15 cellular contexts compared by ENCODE assay signal in genomic region chr5:43702815-43703214, GRCh38.
DNase-seq lines count a peak whose midpoint lies in the region; TF ChIP-seq lines count a peak whose summit lies in the region.
"Had no signal": no experiment of that assay in that cellular context is flagged by ENCODE, and none has a peak within 500 bp of the region (broad histone marks: within the 10 kb centered on the region; RNA-seq: fewer than 3 reads in every experiment).

No MANE protein-coding gene starts in this region.

- no peak overlapping the region for H3K4me3 ChIP-seq in neural progenitor cell
- H3K4me3 ChIP-seq: tibial artery had no signal

- H4K20me1 ChIP-seq in neural progenitor cell (ENCODE audit: low read depth), result no peaks in the 10 kb centered on the region

- H3K9me3 Mint-ChIP-seq in brain (peaks cover 0 to 8% (median 0%) of the 10 kb centered on the region in 5 experiments), neural progenitor cell (no peaks in the 10 kb centered on the region)
- no peaks in the 10 kb centered on the region for H3K9me3 Mint-ChIP-seq in activated naive CD4-positive, alpha-beta T cell treated with anti-CD3 and anti-CD28 coated beads for 36 hours
- H3K9me3 Mint-ChIP-seq: H9 had no signal

- intact Hi-C loops in activated naive CD4-positive, alpha-beta T cell treated with anti-CD3 and anti-CD28 coated beads for 36 hours (cut with micrococcal nuclease), result no loop called here

- H3K36me3 ChIP-seq in neural progenitor cell, result no peaks in the 10 kb centered on the region

- no peak overlapping the region for H3K4me2 ChIP-seq in neural progenitor cell

- peaks cover 19% of the 10 kb centered on the region for H3K4me1 Mint-ChIP-seq in brain
- no peaks in the 10 kb centered on the region for H3K4me1 Mint-ChIP-seq in neural progenitor cell
- H3K4me1 Mint-ChIP-seq in activated naive CD4-positive, alpha-beta T cell treated with anti-CD3 and anti-CD28 coated beads for 36 hours (ENCODE audit: low read depth), result no peaks in the 10 kb centered on the region
- H3K4me1 Mint-ChIP-seq: H9, WTC11 had no signal

- no peak overlapping the region for H3K27ac ChIP-seq in neural progenitor cell
- H3K27ac ChIP-seq: 22Rv1, tibial artery had no signal

- no peaks in the 10 kb centered on the region for H3K27me3 ChIP-seq in neural progenitor cell
- H3K27me3 ChIP-seq: tibial artery had no signal

- H3F3A ChIP-seq in neural progenitor cell (ENCODE audit: low read depth), result no peaks in the 10 kb centered on the region

- H3K9me3 ChIP-seq in neural progenitor cell (ENCODE audit: low read depth), result no peaks in the 10 kb centered on the region
- H3K9me3 ChIP-seq: tibial artery had no signal

- no peaks in the 10 kb centered on the region for H3K79me2 ChIP-seq in neural progenitor cell (ENCODE audit: low read depth)

- H3K36me3 Mint-ChIP-seq in brain (peaks cover 48% of the 10 kb centered on the region), neural progenitor cell (peaks cover 2% of the 10 kb centered on the region)
- peaks cover 41% of the 10 kb centered on the region for H3K36me3 Mint-ChIP-seq in activated naive CD4-positive, alpha-beta T cell treated with anti-CD3 and anti-CD28 coated beads for 36 hours (ENCODE audit: low read depth)
- H3K36me3 Mint-ChIP-seq: WTC11 had no signal

- H3K27me3 Mint-ChIP-seq in brain (no peaks in the 10 kb centered on the region), neural progenitor cell (ENCODE audit: insufficient read depth, low read depth) (no peaks in the 10 kb centered on the region)
- no peaks in the 10 kb centered on the region for H3K27me3 Mint-ChIP-seq in activated naive CD4-positive, alpha-beta T cell treated with anti-CD3 and anti-CD28 coated beads for 36 hours (ENCODE audit: low read depth)

- DNase-seq in NCI-H2029 (lab: John Stamatoyannopoulos, UW), result peak; percentile 44
- DNase-seq in NCI-H2029 treated with DMSO at 0.1 percent for 48 hours (lab: John Stamatoyannopoulos, UW), result no peak
- peak; percentile 97 for DNase-seq in NCI-H1694 treated with DMSO at 0.1 percent for 48 hours (lab: John Stamatoyannopoulos, UW)
- DNase-seq in neural progenitor cell (ENCODE audit: low spot score), result peak; percentile 17
- DNase-seq in LoVo (ENCODE audit: low spot score), result no peak
- DNase-seq in GDM1 (lab: John Stamatoyannopoulos, UW), result no peak
- DNase-seq in activated naive CD4-positive, alpha-beta T cell treated with anti-CD3 and anti-CD28 coated beads for 36 hours, result no peak
- DNase-seq: activated T-cell treated with anti-CD3 and anti-CD28 coated beads, Interleukin-2, amount 50 U/mL, for 1 hour; H9; NCI-H226; SIG-M5; tibial artery had no signal

- CTCF ChIA-PET in activated naive CD4-positive, alpha-beta T cell treated with anti-CD3 and anti-CD28 coated beads for 36 hours (lab: Charles Lee), result no interaction called here

- H3K4me3 Mint-ChIP-seq in brain (peak overlapping the region in 1 of 5 experiments; percentile 39), neural progenitor cell (no peak overlapping the region)
- H3K4me3 Mint-ChIP-seq in activated naive CD4-positive, alpha-beta T cell treated with anti-CD3 and anti-CD28 coated beads for 36 hours, result no peak overlapping the region
- H3K4me3 Mint-ChIP-seq: H9, WTC11 had no signal

- H3K4me1 ChIP-seq in neural progenitor cell, result no peaks in the 10 kb centered on the region

- TF ChIP-seq CTCF in brain (conservative IDR thresholded peaks at IDR 0.05) (no peak), neural progenitor cell (IDR thresholded peaks at IDR 0.05) (no peak)

- H3K9ac ChIP-seq in neural progenitor cell, result no peak overlapping the region

- no peak overlapping the region for H2AFZ ChIP-seq in neural progenitor cell (replicated peaks)

- H3K27ac Mint-ChIP-seq in brain (peak overlapping the region in 4 of 5 experiments; percentile 31 to 87 (median 77)), neural progenitor cell (no peak overlapping the region)
- H3K27ac Mint-ChIP-seq in activated naive CD4-positive, alpha-beta T cell treated with anti-CD3 and anti-CD28 coated beads for 36 hours, result no peak overlapping the region
- H3K27ac Mint-ChIP-seq: WTC11 had no signal

Comparison
In these comparisons a context has a peak if more than half of its experiments do, and no peak if none do; other contexts are left out.
1. DNase-seq: peak in NCI-H2029 (single experiment), NCI-H1694 treated with DMSO at 0.1 percent for 48 hours (single experiment) and neural progenitor cell (single experiment); none in NCI-H2029 treated with DMSO at 0.1 percent for 48 hours (single experiment), LoVo (single experiment), GDM1 (single experiment) and activated naive CD4-positive, alpha-beta T cell treated with anti-CD3 and anti-CD28 coated beads for 36 hours (single experiment).
2. H3K27ac Mint-ChIP-seq: peak in brain (4 of 5); none in neural progenitor cell (single experiment) and activated naive CD4-positive, alpha-beta T cell treated with anti-CD3 and anti-CD28 coated beads for 36 hours (single experiment).